ENCODE assay signal across 17 cellular contexts in genomic region chr6:148497256-148497655, GRCh38.
A peak's percentile ranks its signal among the peaks of the same experiment; 100 is the strongest.
DNase-seq lines count a peak whose midpoint lies in the region; FAIRE-seq and TF ChIP-seq lines count a peak whose summit lies in the region.
"Had no signal": no experiment of that assay in that cellular context is flagged by ENCODE, and none has a peak within 500 bp of the region (broad histone marks: within the 10 kb centered on the region; RNA-seq: fewer than 3 reads in every experiment).

No MANE protein-coding gene starts in this region.

- H3K4me1 ChIP-seq in breast epithelium (peaks cover 0 to 13% of the 10 kb centered on the region in 2 donors), vagina (peaks cover 70% of the 10 kb centered on the region), small intestine (ENCODE audit: control insufficient read depth in 2 of 2, insufficient read depth in 1 of 2, low read depth in 1 of 2, low read length in 1 of 2) (peaks cover 0 to 3% of the 10 kb centered on the region in 2 donors)
- H3K4me1 ChIP-seq: prostate gland had no signal

- WGBS in small intestine, 3 donors: 91 to 98% (median 97%) methylated on average over 2 of the region's 2 CpGs

- DNase-seq in NOMO-1 treated with DMSO at 0.1 percent for 48 hours (lab: John Stamatoyannopoulos, UW; ENCODE audit: unreplicated experiment): peak; percentile 35
- DNase-seq in NOMO-1 (lab: John Stamatoyannopoulos, UW; ENCODE audit: unreplicated experiment in 2 of 2): no peak
- no peak for DNase-seq in breast epithelium (ENCODE audit: low spot score in 2 of 2)
- no peak for DNase-seq in vagina (ENCODE audit: extremely low spot score in 2 of 2)
- no peak for DNase-seq in NCI-H524 (lab: John Stamatoyannopoulos, UW)
- no peak for DNase-seq in small intestine
- DNase-seq in activated gamma-delta T cell treated with Interleukin-2 at 50 U/mL for 16 hours: no peak
- DNase-seq: 8988T; activated CD4-positive, CD25-positive, alpha-beta regulatory T cell; activated CD8-positive, alpha-beta memory T cell treated with anti-CD3 and anti-CD28 coated beads, Interleukin-2, amount 50 U/mL, for 48 hours; foreskin melanocyte; NCI-H2081; stimulated activated naive CD4-positive, alpha-beta T cell treated with Interleukin-2 at 50 U/mL for 16 hours had no signal

- TF ChIP-seq CTCF in breast epithelium (IDR thresholded peaks at IDR 0.05) (no peak), nephron (IDR thresholded peaks at IDR 0.05; ENCODE audit: unreplicated experiment in 3 of 3) (no peak), vagina (IDR thresholded peaks at IDR 0.05) (no peak)

- H3K27me3 ChIP-seq in breast epithelium: no peaks in the 10 kb centered on the region
- no peaks in the 10 kb centered on the region for H3K27me3 ChIP-seq in vagina
- no peaks in the 10 kb centered on the region for H3K27me3 ChIP-seq in small intestine (ENCODE audit: control insufficient read depth in 2 of 2, insufficient read depth in 2 of 2, low read length in 2 of 2)

- H3K27me3 Mint-ChIP-seq in nephron (ENCODE audit: low read depth): no peaks in the 10 kb centered on the region
- H3K27me3 Mint-ChIP-seq: activated naive CD8-positive, alpha-beta T cell; dendritic cell treated with granulocyte-macrophage colony-stimulating factor and Interleukin-4, amounts not matched to agents 40 ng/mL and 50 ng/mL, for 4 days had no signal

- H3K27ac ChIP-seq in breast epithelium: peak overlapping the region; percentile 45 to 83
- H3K27ac ChIP-seq in vagina: peak overlapping the region; percentile 73
- no peak overlapping the region for H3K27ac ChIP-seq in small intestine (ENCODE audit: low read depth in 1 of 2, low read length in 1 of 2)
- H3K27ac ChIP-seq: prostate gland had no signal

- peaks cover 39% of the 10 kb centered on the region for H3K4me1 Mint-ChIP-seq in nephron

- H3K36me3 Mint-ChIP-seq in nephron (ENCODE audit: low read depth): peaks cover 25% of the 10 kb centered on the region
- H3K36me3 Mint-ChIP-seq: activated naive CD8-positive, alpha-beta T cell had no signal

- H3K9me3 ChIP-seq in breast epithelium (no peaks in the 10 kb centered on the region), vagina (no peaks in the 10 kb centered on the region), small intestine (ENCODE audit: control insufficient read depth, low read depth) (no peaks in the 10 kb centered on the region)
- H3K9me3 ChIP-seq: prostate gland had no signal

- no peak for TF ChIP-seq POLR2A in breast epithelium (IDR thresholded peaks at IDR 0.05)
- no peak for TF ChIP-seq POLR2A in vagina (IDR thresholded peaks at IDR 0.05)

- no peak for FAIRE-seq in small intestine (lab: Jason Lieb, UNC)

- peak overlapping the region in 2 of 3 experiments; percentile 8 to 39 for H3K27ac Mint-ChIP-seq in nephron
- H3K27ac Mint-ChIP-seq: activated naive CD8-positive, alpha-beta T cell; dendritic cell treated with granulocyte-macrophage colony-stimulating factor and Interleukin-4, amounts not matched to agents 40 ng/mL and 50 ng/mL, for 4 days had no signal

- H3K9me3 Mint-ChIP-seq in nephron: no peaks in the 10 kb centered on the region
- H3K9me3 Mint-ChIP-seq: dendritic cell treated with granulocyte-macrophage colony-stimulating factor and Interleukin-4, amounts not matched to agents 40 ng/mL and 50 ng/mL, for 4 days had no signal

- intact Hi-C loops in breast epithelium (cut with DNase I; ENCODE audit: low total_unique reads) (no loop called here), vagina (cut with DNase I) (no loop called here)

- H3K36me3 ChIP-seq in breast epithelium (no peaks in the 10 kb centered on the region), vagina (no peaks in the 10 kb centered on the region), small intestine (ENCODE audit: control insufficient read depth in 2 of 2, insufficient read depth in 2 of 2, low read length in 2 of 2) (no peaks in the 10 kb centered on the region)
- H3K36me3 ChIP-seq: prostate gland had no signal

- H3K4me3 ChIP-seq in breast epithelium (no peak overlapping the region), vagina (no peak overlapping the region), small intestine (ENCODE audit: low read depth in 1 of 2, low read length in 2 of 2) (no peak overlapping the region)
- H3K4me3 ChIP-seq: prostate gland had no signal

- no peak overlapping the region for H3K4me3 Mint-ChIP-seq in nephron
- H3K4me3 Mint-ChIP-seq: activated naive CD8-positive, alpha-beta T cell; dendritic cell treated with granulocyte-macrophage colony-stimulating factor and Interleukin-4, amounts not matched to agents 40 ng/mL and 50 ng/mL, for 4 days had no signal

Comparison
In these comparisons a context has a peak if more than half of its experiments do, and no peak if none do; other contexts are left out.
1. H3K27ac ChIP-seq: peak in breast epithelium (2 of 2) and vagina (single experiment); none in small intestine (0 of 2).